In the genomic region with DNA sequence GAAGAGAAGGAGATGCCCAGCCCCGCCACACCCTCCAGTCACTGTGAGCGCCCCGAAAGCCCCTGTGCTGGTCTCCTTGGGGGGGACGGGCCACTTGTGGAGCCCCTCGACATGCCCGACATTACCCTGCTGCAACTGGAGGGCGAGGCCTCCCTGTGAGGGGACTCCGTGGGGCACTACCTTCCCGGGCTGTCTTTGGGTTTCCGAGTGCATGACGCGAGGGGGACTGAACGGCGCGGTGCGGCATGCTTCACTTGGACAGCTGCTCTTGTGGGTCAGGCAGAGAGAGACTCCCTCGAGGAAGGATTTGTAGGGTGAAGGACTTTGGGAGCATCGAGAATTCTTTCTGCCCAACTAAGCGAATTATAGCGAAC, we compare ENCODE assay signal across 12 cellular contexts. TPM values are rescaled to one million over a fixed set of nuclear protein-coding genes. Genes with fewer than 3 reads are reported as not detected.
DNase-seq lines count a peak whose midpoint lies in the region; ATAC-seq lines count a peak whose summit lies in the region.
"Had no signal": no experiment of that assay in that cellular context is flagged by ENCODE, and none has a peak within 500 bp of the region (broad histone marks: within the 10 kb centered on the region; RNA-seq: fewer than 3 reads in every experiment).

No MANE protein-coding gene starts in this region.

- peaks cover 49 to 75% of the 10 kb centered on the region in 2 experiments for H3K27me3 ChIP-seq in mesenchymal stem cell (ENCODE audit: control insufficient read depth in 1 of 2, insufficient read depth in 1 of 2, low read length in 2 of 2)
- peaks cover 24 to 53% (median 35%) of the 10 kb centered on the region in 5 donors for H3K27me3 ChIP-seq in subcutaneous abdominal adipose tissue (ENCODE audit: control insufficient read depth in 5 of 5, insufficient read depth in 4 of 5, low read length in 5 of 5)

- no peak overlapping the region for H3K4me2 ChIP-seq in mesenchymal stem cell (ENCODE audit: low read length, poor library complexity, severe bottlenecking)

- H3K9me3 ChIP-seq in mesenchymal stem cell (ENCODE audit: control insufficient read depth, low read length), result no peaks in the 10 kb centered on the region
- no peaks in the 10 kb centered on the region for H3K9me3 ChIP-seq in subcutaneous abdominal adipose tissue (ENCODE audit: control insufficient read depth in 5 of 5, low read length in 5 of 5)

- H3K27me3 Mint-ChIP-seq in T-helper 1 cell treated with Interleukin-12 subunit alpha and Interleukin-12 subunit beta and Interleukin-4 antibody, amounts not matched to agents 30 μg/mL and 1 μg/mL, for 36 hours (ENCODE audit: low read depth), result peaks cover 78% of the 10 kb centered on the region
- peaks cover 34% of the 10 kb centered on the region for H3K27me3 Mint-ChIP-seq in activated naive CD8-positive, alpha-beta T cell treated with anti-CD3 and anti-CD28 coated beads, Interleukin-2, amount 50 U/mL, for 24 hours

- H3K4me1 ChIP-seq in mesenchymal stem cell (ENCODE audit: control insufficient read depth, insufficient read depth, low read depth, low read length) (peaks cover 12% of the 10 kb centered on the region), subcutaneous abdominal adipose tissue (ENCODE audit: control insufficient read depth in 5 of 5, insufficient read depth in 5 of 5, low read length in 5 of 5) (peaks cover 0 to 23% (median 20%) of the 10 kb centered on the region in 5 donors)

- H2BK120ac ChIP-seq in mesenchymal stem cell (ENCODE audit: low read depth, low read length), result no peak overlapping the region

- peak overlapping the region in 1 of 2 experiments; percentile 35 for H3K4ac ChIP-seq in mesenchymal stem cell (ENCODE audit: low read depth in 1 of 2, low read length in 2 of 2)

- H2BK12ac ChIP-seq in mesenchymal stem cell (ENCODE audit: low read length in 2 of 2), result no peak overlapping the region

- H3K27ac ChIP-seq in mesenchymal stem cell (ENCODE audit: low read length, poor library complexity, severe bottlenecking) (no peak overlapping the region), subcutaneous abdominal adipose tissue (ENCODE audit: low read depth, low read length) (no peak overlapping the region)

- no peaks in the 10 kb centered on the region for H3K36me3 Mint-ChIP-seq in T-helper 1 cell treated with Interleukin-12 subunit alpha and Interleukin-12 subunit beta and Interleukin-4 antibody, amounts not matched to agents 30 μg/mL and 1 μg/mL, for 36 hours (ENCODE audit: low read depth)
- H3K36me3 Mint-ChIP-seq in activated naive CD8-positive, alpha-beta T cell treated with anti-CD3 and anti-CD28 coated beads, Interleukin-2, amount 50 U/mL, for 24 hours (ENCODE audit: low read depth), result no peaks in the 10 kb centered on the region

- H2BK15ac ChIP-seq in mesenchymal stem cell (ENCODE audit: low read depth, poor library complexity, severe bottlenecking), result peak overlapping the region; percentile 44

- H3K79me1 ChIP-seq in mesenchymal stem cell (replicated peaks; ENCODE audit: low read length, poor library complexity, severe bottlenecking), result no peaks in the 10 kb centered on the region

- no peak overlapping the region for H4K8ac ChIP-seq in mesenchymal stem cell (ENCODE audit: low read length)

- DNase-seq in T-helper 1 cell (no peak), mesenchymal stem cell (no peak), superior temporal gyrus (ENCODE audit: extremely low spot score) (no peak), NCI-H69 (lab: John Stamatoyannopoulos, UW) (no peak), NCI-H2107 (lab: John Stamatoyannopoulos, UW) (no peak)
- DNase-seq in activated naive CD8-positive, alpha-beta T cell treated with anti-CD3 and anti-CD28 coated beads, Interleukin-2, amount 50 U/mL, for 24 hours, result no peak
- DNase-seq: NCI-H524 treated with DMSO at 0.1 percent for 48 hours had no signal

- peak overlapping the region; percentile 48 for H3K4me3 Mint-ChIP-seq in T-helper 1 cell treated with Interleukin-12 subunit alpha and Interleukin-12 subunit beta and Interleukin-4 antibody, amounts not matched to agents 30 μg/mL and 1 μg/mL, for 36 hours
- peak overlapping the region; percentile 85 for H3K4me3 Mint-ChIP-seq in activated naive CD8-positive, alpha-beta T cell treated with anti-CD3 and anti-CD28 coated beads, Interleukin-2, amount 50 U/mL, for 24 hours

- H3K4me3 ChIP-seq in mesenchymal stem cell (ENCODE audit: insufficient read depth in 1 of 2, low read depth in 1 of 2, low read length in 2 of 2), result peak overlapping the region in 1 of 2 experiments; percentile 95
- H3K4me3 ChIP-seq in subcutaneous abdominal adipose tissue (ENCODE audit: low read depth in 1 of 5, low read length in 5 of 5), result peak overlapping the region in 4 of 5 donors; percentile 11 to 79 (median 42)

- no peak for ATAC-seq in activated naive CD8-positive, alpha-beta T cell treated with anti-CD3 and anti-CD28 coated beads, Interleukin-2, amount 50 U/mL, for 24 hours
- ATAC-seq: HCT116 had no signal

- H2AK5ac ChIP-seq in mesenchymal stem cell (ENCODE audit: low read length, severe bottlenecking), result no peak overlapping the region

- no peak overlapping the region for H3K23ac ChIP-seq in mesenchymal stem cell (ENCODE audit: low read length in 2 of 2)

- no peak overlapping the region for H2AFZ ChIP-seq in mesenchymal stem cell (ENCODE audit: low read depth, low read length)

- no peak overlapping the region for H2BK5ac ChIP-seq in mesenchymal stem cell (ENCODE audit: low read depth, low read length, poor library complexity, severe bottlenecking)

- no peak overlapping the region for H3K14ac ChIP-seq in mesenchymal stem cell (ENCODE audit: low read length in 2 of 2)

- no peaks in the 10 kb centered on the region for H3K9me3 Mint-ChIP-seq in T-helper 1 cell treated with Interleukin-12 subunit alpha and Interleukin-12 subunit beta and Interleukin-4 antibody, amounts not matched to agents 30 μg/mL and 1 μg/mL, for 36 hours
- no peaks in the 10 kb centered on the region for H3K9me3 Mint-ChIP-seq in activated naive CD8-positive, alpha-beta T cell treated with anti-CD3 and anti-CD28 coated beads, Interleukin-2, amount 50 U/mL, for 24 hours

- WGBS in mesenchymal stem cell, result 26% methylated on average over 17 of the region's 20 CpGs

- H4K91ac ChIP-seq in mesenchymal stem cell (ENCODE audit: low read length), result no peak overlapping the region

- no peak overlapping the region for H3K27ac Mint-ChIP-seq in T-helper 1 cell treated with Interleukin-12 subunit alpha and Interleukin-12 subunit beta and Interleukin-4 antibody, amounts not matched to agents 30 μg/mL and 1 μg/mL, for 36 hours
- peak overlapping the region; percentile 61 for H3K27ac Mint-ChIP-seq in activated naive CD8-positive, alpha-beta T cell treated with anti-CD3 and anti-CD28 coated beads, Interleukin-2, amount 50 U/mL, for 24 hours

- H3K9ac ChIP-seq in mesenchymal stem cell (ENCODE audit: low read length) (no peak overlapping the region), subcutaneous abdominal adipose tissue (ENCODE audit: low read length in 5 of 5) (peak overlapping the region in 1 of 5 donors; percentile 39)

- H3K4me1 Mint-ChIP-seq in T-helper 1 cell treated with Interleukin-12 subunit alpha and Interleukin-12 subunit beta and Interleukin-4 antibody, amounts not matched to agents 30 μg/mL and 1 μg/mL, for 36 hours (ENCODE audit: low read depth), result peaks cover 13% of the 10 kb centered on the region
- peaks cover 33% of the 10 kb centered on the region for H3K4me1 Mint-ChIP-seq in activated naive CD8-positive, alpha-beta T cell treated with anti-CD3 and anti-CD28 coated beads, Interleukin-2, amount 50 U/mL, for 24 hours

- H3K36me3 ChIP-seq in mesenchymal stem cell (ENCODE audit: control insufficient read depth in 1 of 2, insufficient read depth in 2 of 2, low read depth in 1 of 2, low read length in 2 of 2) (no peaks in the 10 kb centered on the region), subcutaneous abdominal adipose tissue (ENCODE audit: control insufficient read depth in 5 of 5, insufficient read depth in 5 of 5, low read length in 5 of 5) (no peaks in the 10 kb centered on the region)

- no peak overlapping the region for H3K18ac ChIP-seq in mesenchymal stem cell (ENCODE audit: low read depth in 1 of 2, low read length in 2 of 2)

RNA-seq across cellular contexts. Expression of a gene that starts 1.1 kb away (rescaled TPM):
- 3.6 TPM for polyA plus RNA-seq in mesenchymal stem cell (2013, experiment 1 of 2)
- polyA plus RNA-seq in mesenchymal stem cell (2013, experiment 2 of 2), result 3.6 TPM

RNA-seq across cellular contexts. Expression of a gene that starts 18.6 kb away (rescaled TPM):
- not detected for polyA plus RNA-seq in mesenchymal stem cell (2013, experiment 1 of 2)
- not detected for polyA plus RNA-seq in mesenchymal stem cell (2013, experiment 2 of 2)
- polyA plus RNA-seq: AG04450, liver had no signal

RNA-seq across cellular contexts. Expression of a gene that starts 27.2 kb away (rescaled TPM):
- 15.2 TPM for polyA plus RNA-seq in mesenchymal stem cell (2013, experiment 1 of 2)
- 16.5 TPM for polyA plus RNA-seq in mesenchymal stem cell (2013, experiment 2 of 2)
